Comparison of ENCODE assay signal across 16 cellular contexts in the genomic region with DNA sequence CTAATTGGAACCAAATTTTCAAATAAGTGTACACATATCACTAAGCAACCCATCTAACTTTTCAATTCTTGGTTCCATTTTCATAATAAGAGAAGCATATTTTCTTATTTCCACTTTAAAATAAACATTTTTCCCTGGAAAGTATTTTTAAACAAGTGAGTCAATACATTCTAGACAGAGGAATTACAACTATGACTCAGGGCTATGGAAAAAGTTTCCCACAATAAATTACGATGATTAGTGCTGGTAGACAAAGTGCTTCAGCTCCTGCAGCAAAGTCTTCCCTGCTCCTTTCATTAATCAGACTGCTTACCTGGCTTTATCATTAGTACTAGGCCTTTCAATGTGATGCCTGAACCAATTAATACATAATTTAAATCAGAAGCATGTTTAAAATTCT.
A peak's percentile ranks its signal among the peaks of the same experiment; 100 is the strongest.
DNase-seq lines count a peak whose midpoint lies in the region; ATAC-seq and TF ChIP-seq lines count a peak whose summit lies in the region.
"Had no signal": no experiment of that assay in that cellular context is flagged by ENCODE, and none has a peak within 500 bp of the region (broad histone marks: within the 10 kb centered on the region; RNA-seq: fewer than 3 reads in every experiment).

No MANE protein-coding gene starts in this region.

- no peak for ATAC-seq in GM19467 (IDR thresholded peaks at IDR 0.05; ENCODE audit: unreplicated experiment)
- ATAC-seq: WTC11 had no signal

- CTCF ChIA-PET in Caco-2 (lab: Charles Lee) = no interaction called here

- no peaks in the 10 kb centered on the region for H3K4me1 ChIP-seq in Caco-2
- H3K4me1 ChIP-seq: BE2C had no signal

- no peaks in the 10 kb centered on the region for H3K9me3 Mint-ChIP-seq in Caco-2 (ENCODE audit: unreplicated experiment)
- H3K9me3 Mint-ChIP-seq: WTC11 had no signal

- TF ChIP-seq CTCF in epithelial cell of esophagus (IDR thresholded peaks at IDR 0.05; ENCODE audit: insufficient read depth, low read depth, low read length, missing control alignments) (no peak), Caco-2 (IDR thresholded peaks at IDR 0.05; ENCODE audit: insufficient read depth in 1 of 2, low read depth in 1 of 2, low read length in 1 of 2, severe bottlenecking in 1 of 2, unreplicated experiment in 1 of 2) (no peak)

- DNase-seq in Caki2 (ENCODE audit: low read depth) (peak; percentile 22), RPMI7951 (ENCODE audit: low read depth) (peak; percentile 23), epithelial cell of esophagus (ENCODE audit: low read depth) (peak; percentile 63), non-pigmented ciliary epithelial cell (ENCODE audit: low read depth) (peak; percentile 43), Ammon's horn (ENCODE audit: low spot score) (no peak), COLO829 (ENCODE audit: low spot score) (no peak), Caco-2 (no peak)
- DNase-seq: BE2C, esophagus squamous epithelium, NCI-H1092 treated with DMSO at 0.1 percent for 48 hours, NCI-H345, nucleus accumbens, spleen had no signal

- H3K27me3 ChIP-seq in Caco-2 (replicated peaks; ENCODE audit: control insufficient read depth, insufficient read depth, low read length) = no peaks in the 10 kb centered on the region
- H3K27me3 ChIP-seq: BE2C, esophagus squamous epithelium, spleen, suprapubic skin had no signal

- no TSS peak for BruUV-seq in Caco-2 (replicated peaks; lab: Mats Ljungman, UMichigan)

- intact Hi-C loops in Caco-2 (cut with micrococcal nuclease; ENCODE audit: unreplicated experiment) = no loop called here

- in situ Hi-C loops in Caki2 (cut with HindIII; ENCODE audit: low pct_unique_long_range_greater_than_20kb, low sequenced_read_pairs) = no loop called here

- no peak overlapping the region for H3K27ac Mint-ChIP-seq in Caco-2 (ENCODE audit: unreplicated experiment)
- H3K27ac Mint-ChIP-seq: WTC11 had no signal

- H3K4me3 Mint-ChIP-seq in Caco-2 (ENCODE audit: unreplicated experiment) = no peak overlapping the region
- H3K4me3 Mint-ChIP-seq: WTC11 had no signal

- H3K4me1 Mint-ChIP-seq in Caco-2 (ENCODE audit: low read depth, unreplicated experiment) = no peaks in the 10 kb centered on the region

- POLR2A ChIA-PET in Caco-2 (lab: Charles Lee) = no interaction called here

- H3K36me3 ChIP-seq in Caco-2 (ENCODE audit: control insufficient read depth, insufficient read depth, low read length) = no peaks in the 10 kb centered on the region
- H3K36me3 ChIP-seq: BE2C, esophagus squamous epithelium, spleen, suprapubic skin had no signal

- H3K4me3 ChIP-seq in epithelial cell of esophagus (ENCODE audit: low read length) (no peak overlapping the region), Caco-2 (ENCODE audit: low read depth, low read length) (no peak overlapping the region)
- H3K4me3 ChIP-seq: esophagus squamous epithelium, spleen, suprapubic skin had no signal

- no peaks in the 10 kb centered on the region for H3K9me3 ChIP-seq in Caco-2
- H3K9me3 ChIP-seq: BE2C, esophagus squamous epithelium, spleen, suprapubic skin had no signal

- H3K27me3 Mint-ChIP-seq in Caco-2 (ENCODE audit: insufficient read depth, unreplicated experiment) = no peaks in the 10 kb centered on the region

- H3K36me3 Mint-ChIP-seq in Caco-2 (ENCODE audit: insufficient read depth, unreplicated experiment) = no peaks in the 10 kb centered on the region
- H3K36me3 Mint-ChIP-seq: WTC11 had no signal

Comparison
In these comparisons a context has a peak if more than half of its experiments do, and no peak if none do; other contexts are left out.
1. DNase-seq: peak in Caki2 (single experiment), RPMI7951 (single experiment), epithelial cell of esophagus (single experiment) and non-pigmented ciliary epithelial cell (single experiment); none in Ammon's horn (single experiment), COLO829 (single experiment) and Caco-2 (0 of 2).